ENCODE assay signal across 12 cellular contexts in genomic region chr17:64001763-64002529, GRCh38. TPM values are rescaled to one million over a fixed set of nuclear protein-coding genes. Genes with fewer than 3 reads are reported as not detected.
DNase-seq lines count a peak whose midpoint lies in the region; ATAC-seq and TF ChIP-seq lines count a peak whose summit lies in the region.
"Had no signal": no experiment of that assay in that cellular context is flagged by ENCODE, and none has a peak within 500 bp of the region (broad histone marks: within the 10 kb centered on the region; RNA-seq: fewer than 3 reads in every experiment).

No MANE protein-coding gene starts in this region.

- peak; percentile 9 for DNase-seq in activated CD4-positive, alpha-beta memory T cell treated with anti-CD3 and anti-CD28 coated beads for 36 hours
- DNase-seq in activated CD4-positive, alpha-beta memory T cell treated with anti-CD3 and anti-CD28 coated beads, Interleukin-2, amount 10 ng/mL, durations not matched to agents 7 days and 5 days, result no peak
- DNase-seq in body of pancreas (no peak), islet precursor cell (peak; percentile 58), stromal cell of bone marrow (ENCODE audit: low read depth) (peak; percentile 37), NCI-H82 treated with DMSO at 0.1 percent for 48 hours (lab: John Stamatoyannopoulos, UW; ENCODE audit: unreplicated experiment) (no peak), GM19240 (ENCODE audit: insufficient read length, low spot score) (no peak), inferior parietal cortex (ENCODE audit: extremely low spot score) (no peak)
- DNase-seq: ACHN; NCI-H187; occipital lobe; stimulated activated CD4-positive, alpha-beta T cell treated with anti-CD3 and anti-CD28 coated beads, Interleukin-4, amount 100 ng/mL, for 24 hours had no signal

- no peaks in the 10 kb centered on the region for H3K9me3 ChIP-seq in body of pancreas

- no peak for TF ChIP-seq CTCF in body of pancreas (IDR thresholded peaks at IDR 0.05)

- POLR2A ChIA-PET in activated CD4-positive, alpha-beta memory T cell treated with anti-CD3 and anti-CD28 coated beads for 36 hours (lab: Charles Lee), result interaction anchor here (0.7 kb wide), 1 partner anchor 18 kb away, joined by 4 read pairs; the partner anchor contains the start of gene ICAM2
- POLR2A ChIA-PET in activated CD4-positive, alpha-beta memory T cell treated with anti-CD3 and anti-CD28 coated beads, Interleukin-2, amount 10 ng/mL, durations not matched to agents 7 days and 5 days (lab: Charles Lee), result interaction anchor here (0.7 to 9.1 kb wide), 4 partner anchors 11 to 22 kb away, joined by 3 to 79 read pairs (median 8); partner anchors contain the start of gene ICAM2

- TF ChIP-seq POLR2A in body of pancreas (IDR thresholded peaks at IDR 0.05), result no peak

- no peak overlapping the region for H3K4me3 Mint-ChIP-seq in activated CD4-positive, alpha-beta memory T cell treated with anti-CD3 and anti-CD28 coated beads for 36 hours
- no peak overlapping the region for H3K4me3 Mint-ChIP-seq in activated CD4-positive, alpha-beta memory T cell treated with anti-CD3 and anti-CD28 coated beads, Interleukin-2, amount 10 ng/mL, durations not matched to agents 7 days and 5 days

- H3K36me3 Mint-ChIP-seq in activated CD4-positive, alpha-beta memory T cell treated with anti-CD3 and anti-CD28 coated beads for 36 hours, result peaks cover 6% of the 10 kb centered on the region
- H3K36me3 Mint-ChIP-seq in activated CD4-positive, alpha-beta memory T cell treated with anti-CD3 and anti-CD28 coated beads, Interleukin-2, amount 10 ng/mL, durations not matched to agents 7 days and 5 days (ENCODE audit: low read depth), result peaks cover 50% of the 10 kb centered on the region

- H3K4me1 ChIP-seq in body of pancreas, result peaks cover 17% of the 10 kb centered on the region

- H3K27me3 ChIP-seq in body of pancreas, result peaks cover 0 to 6% of the 10 kb centered on the region in 2 donors

- H3K36me3 ChIP-seq in body of pancreas (replicated peaks in 1 of 2; ENCODE audit: insufficient read depth in 1 of 2, low read depth in 2 of 2), result no peaks in the 10 kb centered on the region

- H3K27ac ChIP-seq in body of pancreas, result peak overlapping the region in 1 of 4 donors; percentile 39

- ATAC-seq in body of pancreas, result peak; percentile 34

- CTCF ChIA-PET in activated CD4-positive, alpha-beta memory T cell treated with anti-CD3 and anti-CD28 coated beads for 36 hours (lab: Charles Lee), result interaction anchor here (0.8 kb wide), 1 partner anchor 25 kb away, joined by 3 read pairs; no protein-coding TSS in a partner anchor
- CTCF ChIA-PET in activated CD4-positive, alpha-beta memory T cell treated with anti-CD3 and anti-CD28 coated beads, Interleukin-2, amount 10 ng/mL, durations not matched to agents 7 days and 5 days (lab: Charles Lee), result interaction anchor here (1.1 to 1.3 kb wide), 3 partner anchors 15 to 28 kb away, joined by 4 to 5 read pairs (median 4); no protein-coding TSS in a partner anchor

- peaks cover 3% of the 10 kb centered on the region for H3K27me3 Mint-ChIP-seq in activated CD4-positive, alpha-beta memory T cell treated with anti-CD3 and anti-CD28 coated beads for 36 hours
- peaks cover under 1% of the 10 kb centered on the region for H3K27me3 Mint-ChIP-seq in activated CD4-positive, alpha-beta memory T cell treated with anti-CD3 and anti-CD28 coated beads, Interleukin-2, amount 10 ng/mL, durations not matched to agents 7 days and 5 days

- H3K9me3 Mint-ChIP-seq in activated CD4-positive, alpha-beta memory T cell treated with anti-CD3 and anti-CD28 coated beads for 36 hours, result no peaks in the 10 kb centered on the region
- H3K9me3 Mint-ChIP-seq in activated CD4-positive, alpha-beta memory T cell treated with anti-CD3 and anti-CD28 coated beads, Interleukin-2, amount 10 ng/mL, durations not matched to agents 7 days and 5 days, result no peaks in the 10 kb centered on the region

- 74 to 82% methylated on average over 4 to 14 of the region's 14 CpGs for WGBS in body of pancreas, 2 donors

- H3K4me3 ChIP-seq in body of pancreas, result no peak overlapping the region

- H3K27ac Mint-ChIP-seq in activated CD4-positive, alpha-beta memory T cell treated with anti-CD3 and anti-CD28 coated beads for 36 hours, result no peak overlapping the region
- no peak overlapping the region for H3K27ac Mint-ChIP-seq in activated CD4-positive, alpha-beta memory T cell treated with anti-CD3 and anti-CD28 coated beads, Interleukin-2, amount 10 ng/mL, durations not matched to agents 7 days and 5 days

- H3K4me1 Mint-ChIP-seq in activated CD4-positive, alpha-beta memory T cell treated with anti-CD3 and anti-CD28 coated beads for 36 hours (ENCODE audit: low read depth), result peaks cover 27% of the 10 kb centered on the region
- peaks cover 47% of the 10 kb centered on the region for H3K4me1 Mint-ChIP-seq in activated CD4-positive, alpha-beta memory T cell treated with anti-CD3 and anti-CD28 coated beads, Interleukin-2, amount 10 ng/mL, durations not matched to agents 7 days and 5 days

- intact Hi-C loops in activated CD4-positive, alpha-beta memory T cell treated with anti-CD3 and anti-CD28 coated beads for 36 hours (cut with micrococcal nuclease), result no loop called here
- intact Hi-C loops in body of pancreas (cut with DNase I), result no loop called here

RNA-seq across cellular contexts. Expression of gene PRR29, which starts 3.8 kb away (rescaled TPM):
- 1 to 10 TPM; 2.0 to 3.4 TPM for total RNA-seq in activated CD4-positive, alpha-beta memory T cell treated with anti-CD3 and anti-CD28 coated beads for 36 hours
- total RNA-seq in activated CD4-positive, alpha-beta memory T cell treated with anti-CD3 and anti-CD28 coated beads, Interleukin-2, amount 10 ng/mL, durations not matched to agents 7 days and 5 days, result 10 to 100 TPM; 12.0 to 15.1 TPM
- total RNA-seq in body of pancreas, result 1 to 10 TPM in 1 of 2 donors, under 1 TPM in 1; 0.52 to 1.6 TPM

RNA-seq across cellular contexts. Expression of gene ICAM2, which starts 18.5 kb away (rescaled TPM):
- total RNA-seq in activated CD4-positive, alpha-beta memory T cell treated with anti-CD3 and anti-CD28 coated beads for 36 hours, result 10 to 100 TPM; 65.0 to 66.7 TPM
- total RNA-seq in activated CD4-positive, alpha-beta memory T cell treated with anti-CD3 and anti-CD28 coated beads, Interleukin-2, amount 10 ng/mL, durations not matched to agents 7 days and 5 days, result 100 to 1,000 TPM; 118 to 122 TPM
- total RNA-seq in body of pancreas, result 10 to 100 TPM; 16.2 to 16.3 TPM

RNA-seq across cellular contexts. Expression of gene SCN4A, which starts 29.2 kb away (rescaled TPM):
- total RNA-seq in activated CD4-positive, alpha-beta memory T cell treated with anti-CD3 and anti-CD28 coated beads for 36 hours, result under 1 TPM; 0.33 to 0.75 TPM
- under 1 TPM; 0.08 to 0.13 TPM for total RNA-seq in activated CD4-positive, alpha-beta memory T cell treated with anti-CD3 and anti-CD28 coated beads, Interleukin-2, amount 10 ng/mL, durations not matched to agents 7 days and 5 days
- 1 to 10 TPM in 1 of 2 donors, under 1 TPM in 1; 0.26 to 1.3 TPM for total RNA-seq in body of pancreas
- total RNA-seq: occipital lobe had no signal

Comparison
In these comparisons a context has a peak if more than half of its experiments do, and no peak if none do; other contexts are left out.
1. DNase-seq: peak in activated CD4-positive, alpha-beta memory T cell treated with anti-CD3 and anti-CD28 coated beads for 36 hours (single experiment), islet precursor cell (single experiment) and stromal cell of bone marrow (single experiment); none in activated CD4-positive, alpha-beta memory T cell treated with anti-CD3 and anti-CD28 coated beads, Interleukin-2, amount 10 ng/mL, durations not matched to agents 7 days and 5 days (single experiment), body of pancreas (0 of 4), NCI-H82 treated with DMSO at 0.1 percent for 48 hours (single experiment), GM19240 (single experiment) and inferior parietal cortex (single experiment).